8 cellular contexts compared by ENCODE assay signal in the genomic region with DNA sequence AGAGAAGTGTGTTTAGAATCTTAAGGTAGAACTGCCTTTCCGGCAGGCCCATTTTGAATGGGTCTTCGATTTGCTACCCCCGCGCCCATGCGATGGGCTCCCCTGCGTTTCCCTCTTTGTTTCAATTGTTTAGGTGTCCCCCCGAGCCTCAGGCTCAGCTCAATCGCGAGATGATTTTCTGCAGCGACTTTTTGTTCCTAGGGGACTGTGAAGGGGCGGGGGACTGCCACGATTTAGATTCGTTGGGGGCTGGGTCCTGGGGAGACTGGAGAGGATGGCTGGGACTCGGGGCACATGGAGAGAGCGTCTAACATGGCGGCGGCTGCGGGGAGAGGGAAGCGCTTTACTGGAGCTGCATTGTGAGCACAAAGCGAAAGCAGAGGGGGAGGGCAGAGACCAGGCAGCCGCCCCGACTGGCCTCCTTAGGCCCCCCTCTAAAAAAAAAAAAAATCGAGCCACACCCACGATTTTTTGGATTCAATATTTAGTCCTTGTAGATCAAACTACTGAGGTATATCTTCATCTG. TPM values are rescaled to one million over a fixed set of nuclear protein-coding genes. Genes with fewer than 3 reads are reported as not detected.
A peak's percentile ranks its signal among the peaks of the same experiment; 100 is the strongest.
DNase-seq lines count a peak whose midpoint lies in the region; FAIRE-seq and TF ChIP-seq lines count a peak whose summit lies in the region.

No MANE protein-coding gene starts in this region.

- peaks cover 3% of the 10 kb centered on the region for H3K36me3 ChIP-seq in suprapubic skin

- FAIRE-seq in frontal cortex (lab: Jason Lieb, UNC), result no peak

- peak; percentile 74 for DNase-seq in CD1c-positive myeloid dendritic cell (ENCODE audit: extremely low spot score)
- peak; percentile 79 for DNase-seq in GM20000 (ENCODE audit: low spot score)
- peak; percentile 36 to 53 (median 48) for DNase-seq in activated naive CD4-positive, alpha-beta T cell (lab: John Stamatoyannopoulos, UW)
- DNase-seq in frontal cortex (ENCODE audit: low spot score in 2 of 2), result peak; percentile 42 to 53
- peak; percentile 21 for DNase-seq in occipital lobe (lab: John Stamatoyannopoulos, UW)
- DNase-seq in suprapubic skin (ENCODE audit: low spot score in 2 of 2), result peak; percentile 86 to 87

- TF ChIP-seq POLR2A in Raji (IDR thresholded peaks at IDR 0.05; ENCODE audit: insufficient read depth, low read depth, low read length), result peak; percentile 62
- no peak for TF ChIP-seq POLR2A in suprapubic skin (IDR thresholded peaks at IDR 0.05)

- 0% methylated on average over 23 of the region's 24 CpGs for WGBS in suprapubic skin

- H3K4me1 ChIP-seq in suprapubic skin, result peaks cover 58% of the 10 kb centered on the region

- H3K9me3 ChIP-seq in suprapubic skin, result no peaks in the 10 kb centered on the region

- peak overlapping the region; percentile 76 for H3K4me3 ChIP-seq in suprapubic skin

- H3K27me3 ChIP-seq in suprapubic skin, result no peaks in the 10 kb centered on the region

- no peak for TF ChIP-seq RAD21 in Ishikawa (IDR thresholded peaks at IDR 0.05; ENCODE audit: low read depth)

- TF ChIP-seq CTCF in GM20000 (IDR thresholded peaks at IDR 0.05; ENCODE audit: extremely low read depth, missing control alignments) (no peak), suprapubic skin (IDR thresholded peaks at IDR 0.05) (no peak)

- H3K27ac ChIP-seq in suprapubic skin, result peak overlapping the region; percentile 98

- TF ChIP-seq EP300 in Ishikawa (IDR thresholded peaks at IDR 0.05; ENCODE audit: borderline replicate concordance), result no peak
- TF ChIP-seq EP300 in suprapubic skin (IDR thresholded peaks at IDR 0.05), result no peak

TF ChIP-seq in Ishikawa, 13 proteins besides CTCF, POLR2A, EP300 and RAD21:
- TF ChIP-seq TEAD4 (IDR thresholded peaks at IDR 0.05) (no peak), ZBTB7A (IDR thresholded peaks at IDR 0.05; ENCODE audit: low read depth) (no peak), YY1 (IDR thresholded peaks at IDR 0.05; ENCODE audit: low read depth) (peak; percentile 88), TAF1 (IDR thresholded peaks at IDR 0.05; ENCODE audit: low read depth) (peak; percentile 77), EGR1 (IDR thresholded peaks at IDR 0.05) (no peak), TCF12 (IDR thresholded peaks at IDR 0.05; ENCODE audit: low read depth) (no peak), FOXM1 (IDR thresholded peaks at IDR 0.05; ENCODE audit: borderline replicate concordance, low read depth) (no peak)
- TF ChIP-seq, protein P1, sequence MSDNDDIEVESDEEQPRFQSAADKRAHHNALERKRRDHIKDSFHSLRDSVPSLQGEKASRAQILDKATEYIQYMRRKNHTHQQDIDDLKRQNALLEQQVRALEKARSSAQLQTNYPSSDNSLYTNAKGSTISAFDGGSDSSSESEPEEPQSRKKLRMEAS (IDR thresholded peaks at IDR 0.05), result peak; percentile 73

RNA-seq across cellular contexts. Expression of a gene that starts 1.7 kb away (rescaled TPM):
- 297 TPM for total RNA-seq in frontal cortex
- total RNA-seq in occipital lobe, result 292 TPM
- total RNA-seq in suprapubic skin, result 100 to 1,000 TPM; 109 to 137 (median 117) TPM

RNA-seq across cellular contexts. Expression of a gene that starts 52.2 kb away (rescaled TPM):
- total RNA-seq in frontal cortex, result 14.7 TPM
- 12.2 TPM for total RNA-seq in occipital lobe
- 10 to 100 TPM; 41.2 to 59.8 (median 48.2) TPM for total RNA-seq in suprapubic skin

Comparison
In these comparisons a context has a peak if more than half of its experiments do, and no peak if none do; other contexts are left out.
1. Peak in every context shown above with its lines: DNase-seq, H3K4me3 ChIP-seq and H3K27ac ChIP-seq.
2. DNase-seq: peak in every context shown above with its lines; median percentile 86 in suprapubic skin; 79 in GM20000; 74 in CD1c-positive myeloid dendritic cell; 48 in activated naive CD4-positive, alpha-beta T cell; 48 in frontal cortex; 21 in occipital lobe.